In genomic region chr11:100578966-100579365, GRCh38 we compare ENCODE assay signal across 20 cellular contexts.
DNase-seq lines count a peak whose midpoint lies in the region; ATAC-seq, FAIRE-seq and TF ChIP-seq lines count a peak whose summit lies in the region.
"Had no signal": no experiment of that assay in that cellular context is flagged by ENCODE, and none has a peak within 500 bp of the region (broad histone marks: within the 10 kb centered on the region; RNA-seq: fewer than 3 reads in every experiment).

No MANE protein-coding gene starts in this region.

- H3K9me3 ChIP-seq in NT2/D1 (ENCODE audit: insufficient read depth, low read length) (no peaks in the 10 kb centered on the region), keratinocyte (ENCODE audit: control insufficient read depth, low read depth, low read length) (no peaks in the 10 kb centered on the region)

- H2AFZ ChIP-seq in keratinocyte (ENCODE audit: control insufficient read depth, low read length) = no peak overlapping the region

- ATAC-seq in HG02763 (IDR thresholded peaks at IDR 0.05; ENCODE audit: unreplicated experiment) (no peak), GM18867 (IDR thresholded peaks at IDR 0.05; ENCODE audit: unreplicated experiment) (no peak)
- ATAC-seq: activated naive CD8-positive, alpha-beta T cell treated with anti-CD3 and anti-CD28 coated beads, Interleukin-2, amount 50 U/mL, for 24 hours; activated T-cell treated with anti-CD3 and anti-CD28 coated beads, Interleukin-2, amount 50 U/mL, for 72 hours; naive thymus-derived CD4-positive, alpha-beta T cell; SK-N-SH treated with all-trans-retinoic acid at 6 μM for 48 hours; stimulated activated naive CD8-positive, alpha-beta T cell treated with anti-CD3 and anti-CD28 coated beads, Interleukin-15, Interleukin-2, amounts not matched to agents 100 U/mL and 50 U/mL, for 24 hours had no signal

- H3K36me3 ChIP-seq in NT2/D1 (ENCODE audit: insufficient read depth, insufficient read length, low read length) = no peaks in the 10 kb centered on the region
- no peaks in the 10 kb centered on the region for H3K36me3 ChIP-seq in keratinocyte (ENCODE audit: control insufficient read depth in 2 of 2, extremely low read depth in 1 of 2, insufficient read depth in 2 of 2, low read length in 2 of 2)

- no peaks in the 10 kb centered on the region for H3K9me1 ChIP-seq in keratinocyte (ENCODE audit: control insufficient read depth, extremely low read depth, insufficient read depth, low read length)

- H3K79me2 ChIP-seq in keratinocyte (ENCODE audit: control insufficient read depth, insufficient read depth, low read length) = no peaks in the 10 kb centered on the region

- no peak overlapping the region for H3K4me3 Mint-ChIP-seq in activated naive CD4-positive, alpha-beta T cell treated with anti-CD3 and anti-CD28 coated beads, Interleukin-2, amount 10 ng/mL, durations not matched to agents 7 days and 5 days
- H3K4me3 Mint-ChIP-seq: activated CD4-positive, alpha-beta memory T cell treated with anti-CD3 and anti-CD28 coated beads, Interleukin-2, amount 10 ng/mL, durations not matched to agents 7 days and 5 days; activated naive CD8-positive, alpha-beta T cell treated with anti-CD3 and anti-CD28 coated beads, Interleukin-2, amount 50 U/mL, for 24 hours; activated T-cell treated with anti-CD3 and anti-CD28 coated beads, Interleukin-2, amount 50 U/mL, for 72 hours; naive thymus-derived CD4-positive, alpha-beta T cell had no signal

- TF ChIP-seq CTCF in choroid plexus epithelial cell (conservative IDR thresholded peaks at IDR 0.05; ENCODE audit: low read depth, low read length) = no peak
- no peak for TF ChIP-seq CTCF in keratinocyte (optimal IDR thresholded peaks at IDR 0.05 in 1 of 3, IDR thresholded peaks at IDR 0.05 in 1 of 3, conservative IDR thresholded peaks at IDR 0.05 in 1 of 3; ENCODE audit: extremely low read depth in 1 of 3, insufficient read depth in 2 of 3, low read length in 3 of 3)

- H3K9me3 Mint-ChIP-seq in activated naive CD4-positive, alpha-beta T cell treated with anti-CD3 and anti-CD28 coated beads, Interleukin-2, amount 10 ng/mL, durations not matched to agents 7 days and 5 days = no peaks in the 10 kb centered on the region
- H3K9me3 Mint-ChIP-seq: activated CD4-positive, alpha-beta memory T cell treated with anti-CD3 and anti-CD28 coated beads, Interleukin-2, amount 10 ng/mL, durations not matched to agents 7 days and 5 days; activated naive CD8-positive, alpha-beta T cell treated with anti-CD3 and anti-CD28 coated beads, Interleukin-2, amount 50 U/mL, for 24 hours; activated T-cell treated with anti-CD3 and anti-CD28 coated beads, Interleukin-2, amount 50 U/mL, for 72 hours; naive thymus-derived CD4-positive, alpha-beta T cell had no signal

- H3K27me3 Mint-ChIP-seq in activated naive CD4-positive, alpha-beta T cell treated with anti-CD3 and anti-CD28 coated beads, Interleukin-2, amount 10 ng/mL, durations not matched to agents 7 days and 5 days = no peaks in the 10 kb centered on the region
- H3K27me3 Mint-ChIP-seq: activated CD4-positive, alpha-beta memory T cell treated with anti-CD3 and anti-CD28 coated beads, Interleukin-2, amount 10 ng/mL, durations not matched to agents 7 days and 5 days; activated naive CD8-positive, alpha-beta T cell treated with anti-CD3 and anti-CD28 coated beads, Interleukin-2, amount 50 U/mL, for 24 hours; progenitor cell of endocrine pancreas had no signal

- dilution Hi-C loops in keratinocyte (cut with MboI; ENCODE audit: extremely low pct_ligation_motif_present, low sequenced_read_pairs) = loop anchor here (25.0 kb wide), 1 partner anchor 283 kb away; no protein-coding TSS in a partner anchor

- DNase-seq in ELR (ENCODE audit: low read depth) (peak; percentile 39), NT2/D1 (ENCODE audit: low read depth, low spot score) (peak; percentile 25), choroid plexus epithelial cell (ENCODE audit: low read depth) (peak; percentile 62), keratinocyte (ENCODE audit: low read depth, low spot score) (peak; percentile 28), GF-D8 (lab: John Stamatoyannopoulos, UW) (no peak)
- DNase-seq in activated naive CD4-positive, alpha-beta T cell treated with anti-CD3 and anti-CD28 coated beads, Interleukin-2, amount 10 ng/mL, durations not matched to agents 7 days and 5 days = no peak
- DNase-seq: activated CD4-positive, alpha-beta memory T cell treated with anti-CD3 and anti-CD28 coated beads, Interleukin-2, amount 10 ng/mL, durations not matched to agents 7 days and 5 days; activated naive CD8-positive, alpha-beta T cell treated with anti-CD3 and anti-CD28 coated beads, Interleukin-2, amount 50 U/mL, for 24 hours; activated T-cell treated with anti-CD3 and anti-CD28 coated beads, Interleukin-2, amount 50 U/mL, for 72 hours; head of caudate nucleus; KG1; naive thymus-derived CD4-positive, alpha-beta T cell; NCI-H1417 treated with DMSO at 0.1 percent for 48 hours; NCI-H2227 treated with DMSO at 0.1 percent for 48 hours; stimulated activated naive CD8-positive, alpha-beta T cell treated with anti-CD3 and anti-CD28 coated beads, Interleukin-15, Interleukin-2, amounts not matched to agents 100 U/mL and 50 U/mL, for 24 hours had no signal

- no peaks in the 10 kb centered on the region for H3K4me1 ChIP-seq in NT2/D1 (ENCODE audit: insufficient read depth, insufficient read length)
- H3K4me1 ChIP-seq in keratinocyte (ENCODE audit: control insufficient read depth, extremely low read depth, insufficient read depth, low read length) = peaks cover 11% of the 10 kb centered on the region

- H3K36me3 Mint-ChIP-seq in activated naive CD4-positive, alpha-beta T cell treated with anti-CD3 and anti-CD28 coated beads, Interleukin-2, amount 10 ng/mL, durations not matched to agents 7 days and 5 days = no peaks in the 10 kb centered on the region
- H3K36me3 Mint-ChIP-seq: naive thymus-derived CD4-positive, alpha-beta T cell had no signal

- peak; percentile 86 for FAIRE-seq in keratinocyte (lab: Jason Lieb, UNC)
- FAIRE-seq: GM12891 had no signal

- CTCF ChIA-PET in activated naive CD4-positive, alpha-beta T cell treated with anti-CD3 and anti-CD28 coated beads, Interleukin-2, amount 10 ng/mL, durations not matched to agents 7 days and 5 days (lab: Charles Lee) = interaction anchor here (1.2 kb wide), 1 partner anchor 354 kb away, joined by 3 read pairs; no protein-coding TSS in a partner anchor

- no peak overlapping the region for H3K27ac Mint-ChIP-seq in activated naive CD4-positive, alpha-beta T cell treated with anti-CD3 and anti-CD28 coated beads, Interleukin-2, amount 10 ng/mL, durations not matched to agents 7 days and 5 days
- H3K27ac Mint-ChIP-seq: activated CD4-positive, alpha-beta memory T cell treated with anti-CD3 and anti-CD28 coated beads, Interleukin-2, amount 10 ng/mL, durations not matched to agents 7 days and 5 days; activated naive CD8-positive, alpha-beta T cell treated with anti-CD3 and anti-CD28 coated beads, Interleukin-2, amount 50 U/mL, for 24 hours; activated T-cell treated with anti-CD3 and anti-CD28 coated beads, Interleukin-2, amount 50 U/mL, for 72 hours; naive thymus-derived CD4-positive, alpha-beta T cell; progenitor cell of endocrine pancreas had no signal

- H3K27ac ChIP-seq in keratinocyte (ENCODE audit: control insufficient read depth, insufficient read depth, low read length) = no peak overlapping the region

- no peak overlapping the region for H3K9ac ChIP-seq in NT2/D1 (ENCODE audit: insufficient read length, low read depth)
- H3K9ac ChIP-seq in keratinocyte (ENCODE audit: control insufficient read depth, extremely low read depth, insufficient read depth, low read length) = no peak overlapping the region

- H4K20me1 ChIP-seq in keratinocyte (ENCODE audit: control insufficient read depth, extremely low read depth, insufficient read depth, low read length) = no peaks in the 10 kb centered on the region

- H3K4me3 ChIP-seq in NT2/D1 (ENCODE audit: insufficient read length, low read depth) (no peak overlapping the region), choroid plexus epithelial cell (ENCODE audit: low read depth, low read length) (no peak overlapping the region), keratinocyte (ENCODE audit: control insufficient read depth in 2 of 3, extremely low read depth in 1 of 3, insufficient read depth in 2 of 3, low read depth in 1 of 3, low read length in 3 of 3) (no peak overlapping the region)

- H3K4me1 Mint-ChIP-seq in activated naive CD4-positive, alpha-beta T cell treated with anti-CD3 and anti-CD28 coated beads, Interleukin-2, amount 10 ng/mL, durations not matched to agents 7 days and 5 days = no peaks in the 10 kb centered on the region
- H3K4me1 Mint-ChIP-seq: activated CD4-positive, alpha-beta memory T cell treated with anti-CD3 and anti-CD28 coated beads, Interleukin-2, amount 10 ng/mL, durations not matched to agents 7 days and 5 days; activated naive CD8-positive, alpha-beta T cell treated with anti-CD3 and anti-CD28 coated beads, Interleukin-2, amount 50 U/mL, for 24 hours; naive thymus-derived CD4-positive, alpha-beta T cell had no signal

- H3K4me2 ChIP-seq in keratinocyte (ENCODE audit: control insufficient read depth, extremely low read depth, insufficient read depth, low read depth, low read length) = peak overlapping the region; percentile 48

- H3K27me3 ChIP-seq in NT2/D1 (ENCODE audit: insufficient read depth, insufficient read length) (no peaks in the 10 kb centered on the region), keratinocyte (ENCODE audit: control insufficient read depth, extremely low read depth, insufficient read depth, low read length) (no peaks in the 10 kb centered on the region)

Comparison
In these comparisons a context has a peak if more than half of its experiments do, and no peak if none do; other contexts are left out.
1. DNase-seq: peak in ELR (single experiment), NT2/D1 (single experiment), choroid plexus epithelial cell (single experiment) and keratinocyte (single experiment); none in activated naive CD4-positive, alpha-beta T cell treated with anti-CD3 and anti-CD28 coated beads, Interleukin-2, amount 10 ng/mL, durations not matched to agents 7 days and 5 days (single experiment) and GF-D8 (single experiment).